16 cellular contexts compared by ENCODE assay signal in the genomic region with DNA sequence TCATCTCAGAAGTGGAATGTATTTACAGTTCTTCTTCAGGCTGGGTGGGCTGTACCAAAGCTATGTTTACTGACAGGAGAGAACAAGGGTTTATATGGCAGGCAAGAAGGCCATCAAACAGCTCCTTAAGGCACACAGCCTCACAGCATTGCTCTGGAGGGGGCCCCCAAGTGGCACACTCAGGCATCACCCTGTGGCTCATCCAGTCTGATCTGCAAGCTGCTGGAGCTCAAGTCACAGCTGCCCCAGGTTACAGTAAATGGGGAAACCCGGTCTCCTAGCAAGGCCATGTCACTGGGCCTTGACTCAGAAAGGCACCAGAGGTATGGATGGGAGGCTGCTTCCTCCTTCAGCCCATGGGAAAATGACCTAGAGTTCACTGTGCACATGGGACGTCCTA.
A peak's percentile ranks its signal among the peaks of the same experiment; 100 is the strongest.
DNase-seq lines count a peak whose midpoint lies in the region; ATAC-seq and TF ChIP-seq lines count a peak whose summit lies in the region.
"Had no signal": no experiment of that assay in that cellular context is flagged by ENCODE, and none has a peak within 500 bp of the region (broad histone marks: within the 10 kb centered on the region; RNA-seq: fewer than 3 reads in every experiment).

No MANE protein-coding gene starts in this region.

- peak; percentile 59 for ATAC-seq in stimulated activated naive CD8-positive, alpha-beta T cell treated with anti-CD3 and anti-CD28 coated beads, Interleukin-15, amount 100 ng/mL, for 72 hours

- H3K9me3 Mint-ChIP-seq in activated naive CD4-positive, alpha-beta T cell treated with anti-CD3 and anti-CD28 coated beads for 36 hours = no peaks in the 10 kb centered on the region
- no peaks in the 10 kb centered on the region for H3K9me3 Mint-ChIP-seq in stimulated activated naive CD8-positive, alpha-beta T cell treated with anti-CD3 and anti-CD28 coated beads, Interleukin-15, amount 100 ng/mL, for 72 hours
- no peaks in the 10 kb centered on the region for H3K9me3 Mint-ChIP-seq in type B pancreatic cell

- TF ChIP-seq POLR2A in NB4 (IDR thresholded peaks at IDR 0.05; ENCODE audit: extremely low read depth, insufficient read length) = no peak

- intact Hi-C loops in activated naive CD4-positive, alpha-beta T cell treated with anti-CD3 and anti-CD28 coated beads for 36 hours (cut with micrococcal nuclease) = no loop called here

- no peaks in the 10 kb centered on the region for H3K36me3 Mint-ChIP-seq in activated naive CD4-positive, alpha-beta T cell treated with anti-CD3 and anti-CD28 coated beads for 36 hours (ENCODE audit: low read depth)
- H3K36me3 Mint-ChIP-seq in type B pancreatic cell = no peaks in the 10 kb centered on the region

- H3K27me3 Mint-ChIP-seq in activated naive CD4-positive, alpha-beta T cell treated with anti-CD3 and anti-CD28 coated beads for 36 hours (ENCODE audit: low read depth) = no peaks in the 10 kb centered on the region
- H3K27me3 Mint-ChIP-seq in stimulated activated naive CD8-positive, alpha-beta T cell treated with anti-CD3 and anti-CD28 coated beads, Interleukin-15, amount 100 ng/mL, for 72 hours = no peaks in the 10 kb centered on the region
- no peaks in the 10 kb centered on the region for H3K27me3 Mint-ChIP-seq in type B pancreatic cell

- H3K4me3 ChIP-seq in NB4 (ENCODE audit: low read depth, low read length) = no peak overlapping the region
- H3K4me3 ChIP-seq: uterus had no signal

- TF ChIP-seq CTCF in NB4 (IDR thresholded peaks at IDR 0.05; ENCODE audit: low read depth, low read length) = no peak
- no peak for TF ChIP-seq CTCF in type B pancreatic cell (conservative IDR thresholded peaks at IDR 0.05)

- H3K4me1 Mint-ChIP-seq in activated naive CD4-positive, alpha-beta T cell treated with anti-CD3 and anti-CD28 coated beads for 36 hours (ENCODE audit: low read depth) = no peaks in the 10 kb centered on the region
- no peaks in the 10 kb centered on the region for H3K4me1 Mint-ChIP-seq in stimulated activated naive CD8-positive, alpha-beta T cell treated with anti-CD3 and anti-CD28 coated beads, Interleukin-15, amount 100 ng/mL, for 72 hours
- no peaks in the 10 kb centered on the region for H3K4me1 Mint-ChIP-seq in type B pancreatic cell (ENCODE audit: unreplicated experiment)

- CTCF ChIA-PET in activated naive CD4-positive, alpha-beta T cell treated with anti-CD3 and anti-CD28 coated beads for 36 hours (lab: Charles Lee) = interaction anchor here (1.1 kb wide), 1 partner anchor 20 kb away, joined by 3 read pairs; no protein-coding TSS in a partner anchor

- no peak overlapping the region for H3K27ac Mint-ChIP-seq in activated naive CD4-positive, alpha-beta T cell treated with anti-CD3 and anti-CD28 coated beads for 36 hours
- no peak overlapping the region for H3K27ac Mint-ChIP-seq in stimulated activated naive CD8-positive, alpha-beta T cell treated with anti-CD3 and anti-CD28 coated beads, Interleukin-15, amount 100 ng/mL, for 72 hours
- no peak overlapping the region for H3K27ac Mint-ChIP-seq in type B pancreatic cell

- H3K27ac ChIP-seq in epithelial cell of prostate = peak overlapping the region; percentile 12
- H3K27ac ChIP-seq: parathyroid adenoma, uterus had no signal

- DNase-seq in activated naive CD4-positive, alpha-beta T cell treated with anti-CD3 and anti-CD28 coated beads for 36 hours = peak; percentile 23
- no peak for DNase-seq in activated naive CD4-positive, alpha-beta T cell (lab: John Stamatoyannopoulos, UW)
- DNase-seq in NB4 (ENCODE audit: low read depth) (peak; percentile 12), epithelial cell of prostate (ENCODE audit: low read depth, low spot score) (no peak), type B pancreatic cell (ENCODE audit: extremely low spot score, unreplicated experiment) (no peak), NCI-H345 (lab: John Stamatoyannopoulos, UW) (no peak), A172 (ENCODE audit: low spot score) (no peak)
- DNase-seq in stimulated activated naive CD8-positive, alpha-beta T cell treated with anti-CD3 and anti-CD28 coated beads, Interleukin-15, amount 100 ng/mL, for 72 hours = no peak
- DNase-seq: activated CD4-positive, alpha-beta T cell treated with anti-CD3 and anti-CD28 coated beads, Interleukin-2, amount 50 U/mL, for 1 hour; activated gamma-delta T cell; central memory CD4-positive, alpha-beta T cell; KG1; midbrain; NCI-H1930; uterus had no signal

- H3K4me3 Mint-ChIP-seq in activated naive CD4-positive, alpha-beta T cell treated with anti-CD3 and anti-CD28 coated beads for 36 hours = no peak overlapping the region
- no peak overlapping the region for H3K4me3 Mint-ChIP-seq in stimulated activated naive CD8-positive, alpha-beta T cell treated with anti-CD3 and anti-CD28 coated beads, Interleukin-15, amount 100 ng/mL, for 72 hours
- no peak overlapping the region for H3K4me3 Mint-ChIP-seq in type B pancreatic cell

Comparison
In these comparisons a context has a peak if more than half of its experiments do, and no peak if none do; other contexts are left out.
1. DNase-seq: peak in activated naive CD4-positive, alpha-beta T cell treated with anti-CD3 and anti-CD28 coated beads for 36 hours (single experiment) and NB4 (single experiment); none in activated naive CD4-positive, alpha-beta T cell (0 of 4), epithelial cell of prostate (single experiment), stimulated activated naive CD8-positive, alpha-beta T cell treated with anti-CD3 and anti-CD28 coated beads, Interleukin-15, amount 100 ng/mL, for 72 hours (0 of 2), type B pancreatic cell (single experiment), NCI-H345 (single experiment) and A172 (single experiment).